19 cellular contexts compared by ENCODE assay signal in the genomic region with DNA sequence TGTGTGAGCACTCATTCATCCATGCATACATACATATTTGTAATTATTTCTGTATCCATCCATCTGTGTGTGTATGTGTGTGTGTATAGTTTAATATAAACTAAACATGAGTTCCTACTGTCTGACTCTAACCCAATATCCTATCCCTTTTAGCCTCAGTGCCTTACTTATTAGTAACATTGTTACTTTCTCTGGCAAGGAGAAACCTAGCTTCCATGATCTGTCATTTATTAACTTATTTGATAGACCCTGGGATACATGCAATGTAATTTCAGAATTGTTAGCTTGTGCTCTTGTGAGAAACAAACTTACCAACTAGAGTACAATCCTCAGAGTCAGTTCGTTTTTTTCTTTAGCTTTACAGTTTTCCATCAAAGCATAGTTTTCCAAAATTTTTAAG. TPM values are rescaled to one million over a fixed set of nuclear protein-coding genes. Genes with fewer than 3 reads are reported as not detected.
DNase-seq lines count a peak whose midpoint lies in the region; ATAC-seq, FAIRE-seq and TF ChIP-seq lines count a peak whose summit lies in the region.
"Had no signal": no experiment of that assay in that cellular context is flagged by ENCODE, and none has a peak within 500 bp of the region (broad histone marks: within the 10 kb centered on the region; RNA-seq: fewer than 3 reads in every experiment).

No MANE protein-coding gene starts in this region.

- no peak overlapping the region for H3K4me3 Mint-ChIP-seq in nephron
- no peak overlapping the region for H3K4me3 Mint-ChIP-seq in activated CD8-positive, alpha-beta T cell treated with anti-CD3 and anti-CD28 coated beads, Interleukin-2, amount 10 ng/mL, durations not matched to agents 7 days and 5 days
- H3K4me3 Mint-ChIP-seq: CD4-positive, alpha-beta memory T cell; GM23338; H9 had no signal

- no peaks in the 10 kb centered on the region for H3K36me3 Mint-ChIP-seq in nephron (ENCODE audit: low read depth)
- no peaks in the 10 kb centered on the region for H3K36me3 Mint-ChIP-seq in activated CD8-positive, alpha-beta T cell treated with anti-CD3 and anti-CD28 coated beads, Interleukin-2, amount 10 ng/mL, durations not matched to agents 7 days and 5 days (ENCODE audit: low read depth)
- H3K36me3 Mint-ChIP-seq: CD4-positive, alpha-beta memory T cell had no signal

- peak; percentile 29 for FAIRE-seq in RCC 7860 (lab: Jason Lieb, UNC)
- FAIRE-seq: G401.6, GM12892 had no signal

- CTCF ChIA-PET in activated CD8-positive, alpha-beta T cell treated with anti-CD3 and anti-CD28 coated beads, Interleukin-2, amount 10 ng/mL, durations not matched to agents 7 days and 5 days (lab: Charles Lee) = no interaction called here

- no peak for TF ChIP-seq CTCF in nephron (IDR thresholded peaks at IDR 0.05; ENCODE audit: unreplicated experiment in 3 of 3)

- peak; percentile 8 for DNase-seq in RCC 7860 (ENCODE audit: low spot score)
- DNase-seq in kidney tubule cell (ENCODE audit: low spot score) = peak; percentile 43
- DNase-seq in activated CD8-positive, alpha-beta T cell treated with anti-CD3 and anti-CD28 coated beads, Interleukin-2, amount 10 ng/mL, durations not matched to agents 7 days and 5 days = no peak
- DNase-seq in NCI-H1694 (lab: John Stamatoyannopoulos, UW) = no peak
- DNase-seq: 8988T; C1 segment of cervical spinal cord; Calu3; CD4-positive, alpha-beta memory T cell; COR-L47; DMS53; DND-41; H9 had no signal

- POLR2A ChIA-PET in activated CD8-positive, alpha-beta T cell treated with anti-CD3 and anti-CD28 coated beads, Interleukin-2, amount 10 ng/mL, durations not matched to agents 7 days and 5 days (lab: Charles Lee) = no interaction called here

- H3K4me1 Mint-ChIP-seq in nephron = peaks cover 6% of the 10 kb centered on the region
- H3K4me1 Mint-ChIP-seq in activated CD8-positive, alpha-beta T cell treated with anti-CD3 and anti-CD28 coated beads, Interleukin-2, amount 10 ng/mL, durations not matched to agents 7 days and 5 days (ENCODE audit: low read depth) = no peaks in the 10 kb centered on the region
- H3K4me1 Mint-ChIP-seq: CD4-positive, alpha-beta memory T cell; GM23338; H9 had no signal

- H3K27ac Mint-ChIP-seq in nephron = peak overlapping the region; percentile 91 to 97 (median 93)
- no peak overlapping the region for H3K27ac Mint-ChIP-seq in activated CD8-positive, alpha-beta T cell treated with anti-CD3 and anti-CD28 coated beads, Interleukin-2, amount 10 ng/mL, durations not matched to agents 7 days and 5 days
- H3K27ac Mint-ChIP-seq: CD4-positive, alpha-beta memory T cell; GM23338; H9 had no signal

- H3K27me3 Mint-ChIP-seq in nephron (ENCODE audit: low read depth) = peaks cover 3% of the 10 kb centered on the region
- no peaks in the 10 kb centered on the region for H3K27me3 Mint-ChIP-seq in activated CD8-positive, alpha-beta T cell treated with anti-CD3 and anti-CD28 coated beads, Interleukin-2, amount 10 ng/mL, durations not matched to agents 7 days and 5 days (ENCODE audit: low read depth)

- ATAC-seq in activated CD8-positive, alpha-beta T cell treated with anti-CD3 and anti-CD28 coated beads, Interleukin-2, amount 10 ng/mL, durations not matched to agents 7 days and 5 days = no peak
- ATAC-seq in GM21619 (IDR thresholded peaks at IDR 0.05; ENCODE audit: unreplicated experiment) = no peak
- ATAC-seq: A549, GM23338, HCT116 had no signal

- H3K9me3 Mint-ChIP-seq in nephron = no peaks in the 10 kb centered on the region
- H3K9me3 Mint-ChIP-seq in activated CD8-positive, alpha-beta T cell treated with anti-CD3 and anti-CD28 coated beads, Interleukin-2, amount 10 ng/mL, durations not matched to agents 7 days and 5 days (ENCODE audit: insufficient read depth) = no peaks in the 10 kb centered on the region
- H3K9me3 Mint-ChIP-seq: GM23338, H9 had no signal

RNA-seq across cellular contexts. Expression of gene WSCD1, which starts 58.9 kb away (rescaled TPM):
- not detected for total RNA-seq in activated CD8-positive, alpha-beta T cell treated with anti-CD3 and anti-CD28 coated beads, Interleukin-2, amount 10 ng/mL, durations not matched to agents 7 days and 5 days

Comparison
In these comparisons a context has a peak if more than half of its experiments do, and no peak if none do; other contexts are left out.
1. DNase-seq: peak in RCC 7860 (single experiment) and kidney tubule cell (single experiment); none in activated CD8-positive, alpha-beta T cell treated with anti-CD3 and anti-CD28 coated beads, Interleukin-2, amount 10 ng/mL, durations not matched to agents 7 days and 5 days (single experiment) and NCI-H1694 (single experiment).